In the genomic region with DNA sequence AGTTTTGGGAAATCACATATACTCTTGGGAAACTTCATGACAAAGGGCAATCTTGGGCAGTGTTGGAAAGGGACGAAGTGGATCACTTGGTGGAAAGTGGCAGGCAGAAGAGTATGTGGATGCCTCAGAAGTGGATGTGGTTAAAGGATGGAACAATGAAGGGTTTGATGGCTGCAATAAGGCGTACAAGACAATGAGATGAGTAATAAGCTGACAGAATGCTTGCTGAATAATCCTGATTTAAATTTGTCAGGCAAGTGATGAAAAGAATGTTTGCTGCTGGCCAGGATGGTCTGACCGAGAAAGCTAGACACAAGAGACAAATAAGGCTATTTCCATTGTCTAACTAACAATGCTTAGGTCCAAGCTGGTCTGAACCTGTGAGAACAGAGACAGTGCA, we compare ENCODE assay signal across 9 cellular contexts.
DNase-seq lines count a peak whose midpoint lies in the region; ATAC-seq and TF ChIP-seq lines count a peak whose summit lies in the region.
"Had no signal": no experiment of that assay in that cellular context is flagged by ENCODE, and none has a peak within 500 bp of the region (broad histone marks: within the 10 kb centered on the region; RNA-seq: fewer than 3 reads in every experiment).

No MANE protein-coding gene starts in this region.

- no peak overlapping the region for H3K4me2 ChIP-seq in neuronal stem cell (ENCODE audit: insufficient read depth, low read length, poor library complexity, severe bottlenecking)

- no peak overlapping the region for H2BK5ac ChIP-seq in neuronal stem cell (ENCODE audit: low read length)

- no peaks in the 10 kb centered on the region for H3K9me3 ChIP-seq in neuronal stem cell (replicated peaks in 1 of 2; ENCODE audit: control insufficient read depth in 2 of 2, insufficient read depth in 1 of 2, low read depth in 1 of 2, low read length in 2 of 2)

- no peak overlapping the region for H3K14ac ChIP-seq in neuronal stem cell (ENCODE audit: low read length)

- H2BK15ac ChIP-seq in neuronal stem cell (ENCODE audit: low read length), result no peak overlapping the region

- H2BK120ac ChIP-seq in neuronal stem cell (ENCODE audit: low read depth, low read length), result no peak overlapping the region

- no peak overlapping the region for H3K18ac ChIP-seq in neuronal stem cell (ENCODE audit: low read length)

- no peak overlapping the region for H2BK12ac ChIP-seq in neuronal stem cell (ENCODE audit: low read length)

- H3K4me3 ChIP-seq in choroid plexus epithelial cell (ENCODE audit: low read depth, low read length), result no peak overlapping the region
- H3K4me3 ChIP-seq in neuronal stem cell (ENCODE audit: low read length in 2 of 2), result no peak overlapping the region
- H3K4me3 ChIP-seq in lower leg skin (ENCODE audit: low read depth, poor library complexity, severe bottlenecking), result no peak overlapping the region
- H3K4me3 ChIP-seq: skin epidermis had no signal

- DNase-seq in EH (ENCODE audit: low read depth) (peak; percentile 85), RPMI7951 (ENCODE audit: low read depth) (peak; percentile 80), choroid plexus epithelial cell (ENCODE audit: low read depth) (peak; percentile 51), neuronal stem cell (ENCODE audit: low spot score) (no peak), lower leg skin (ENCODE audit: low spot score in 2 of 2) (no peak), UCSD-AML1 (lab: John Stamatoyannopoulos, UW; ENCODE audit: unreplicated experiment) (no peak)
- DNase-seq: NCI-H526 had no signal

- peak overlapping the region; percentile 64 for H2AFZ ChIP-seq in neuronal stem cell (ENCODE audit: low read length)

- no peak for TF ChIP-seq POLR2A in lower leg skin (IDR thresholded peaks at IDR 0.05)

- TF ChIP-seq CTCF in choroid plexus epithelial cell (conservative IDR thresholded peaks at IDR 0.05; ENCODE audit: low read depth, low read length), result no peak
- no peak for TF ChIP-seq CTCF in lower leg skin (IDR thresholded peaks at IDR 0.05)

- peaks cover 9 to 26% of the 10 kb centered on the region in 2 donors for H3K4me1 ChIP-seq in neuronal stem cell (ENCODE audit: control insufficient read depth in 2 of 2, insufficient read depth in 1 of 2, low read depth in 1 of 2, low read length in 2 of 2)

- intact Hi-C loops in lower leg skin (cut with DNase I; ENCODE audit: low total_unique reads), result no loop called here

- no peak overlapping the region for H3K9ac ChIP-seq in neuronal stem cell (ENCODE audit: low read depth, low read length, poor library complexity)

- WGBS in neuronal stem cell (ENCODE audit: extremely low coverage in 2 of 2, insufficient read length in 2 of 2, insufficient replicate concordance in 1 of 2), 2 donors, result no CpG with 5 or more reads among the region's 3 CpGs
- WGBS in lower leg skin, 2 donors, result 48 to 57% methylated on average over 3 of the region's 3 CpGs

- ATAC-seq in HG03354 (IDR thresholded peaks at IDR 0.05; ENCODE audit: poor library complexity, severe bottlenecking, unreplicated experiment), result no peak

- no peaks in the 10 kb centered on the region for H3K36me3 ChIP-seq in neuronal stem cell (replicated peaks in 1 of 2; ENCODE audit: control insufficient read depth in 2 of 2, insufficient read depth in 2 of 2, low read length in 2 of 2)

- H4K8ac ChIP-seq in neuronal stem cell (ENCODE audit: low read depth, low read length), result no peak overlapping the region

- H3K4ac ChIP-seq in neuronal stem cell (ENCODE audit: low read length), result no peak overlapping the region

- no peaks in the 10 kb centered on the region for H3K27me3 ChIP-seq in neuronal stem cell (ENCODE audit: control insufficient read depth in 3 of 3, insufficient read depth in 3 of 3, low read depth in 1 of 3, low read length in 3 of 3)

- H2AK5ac ChIP-seq in neuronal stem cell (ENCODE audit: low read depth, low read length), result no peak overlapping the region

- H3K23ac ChIP-seq in neuronal stem cell (ENCODE audit: low read depth, low read length, poor library complexity), result no peak overlapping the region

- no peak overlapping the region for H4K91ac ChIP-seq in neuronal stem cell (ENCODE audit: low read depth, low read length, poor library complexity)

- no peak overlapping the region for H3K27ac ChIP-seq in neuronal stem cell (replicated peaks; ENCODE audit: low read length)
- H3K27ac ChIP-seq: skin epidermis had no signal

- no peaks in the 10 kb centered on the region for H3K79me1 ChIP-seq in neuronal stem cell (ENCODE audit: low read depth, low read length)

Comparison
In these comparisons a context has a peak if more than half of its experiments do, and no peak if none do; other contexts are left out.
1. DNase-seq: peak in EH (single experiment), RPMI7951 (single experiment) and choroid plexus epithelial cell (single experiment); none in neuronal stem cell (single experiment), lower leg skin (0 of 2) and UCSD-AML1 (single experiment).